In genomic region chr11:65376138-65376713, GRCh38 we compare ENCODE assay signal across 2 cellular contexts.
TF ChIP-seq lines count a peak whose summit lies in the region.

No MANE protein-coding gene starts in this region.

TF ChIP-seq in HEK293, 187 proteins besides CTCF, POLR2A, EP300 and RAD21:
- no peak for TF ChIP-seq ZNF302 (tag by site-specific recombination; IDR thresholded peaks at IDR 0.05; ENCODE audit: low read depth)
- TF ChIP-seq GLIS1 (tag by site-specific recombination; IDR thresholded peaks at IDR 0.05) = peak; percentile 54
- no peak for TF ChIP-seq ZNF701 (tag by site-specific recombination; IDR thresholded peaks at IDR 0.05)
- TF ChIP-seq ZNF639 (tag by site-specific recombination; IDR thresholded peaks at IDR 0.05) = no peak
- TF ChIP-seq ZNF830 (tag by site-specific recombination; IDR thresholded peaks at IDR 0.05; ENCODE audit: low read depth) = no peak
- TF ChIP-seq SCRT2 (tag by site-specific recombination; IDR thresholded peaks at IDR 0.05) = peak; percentile 45; the same call in 1 of the 2 replicates
- TF ChIP-seq ZBTB20 (tag by site-specific recombination; IDR thresholded peaks at IDR 0.05) = no peak
- TF ChIP-seq BCL6B (tag by site-specific recombination; IDR thresholded peaks at IDR 0.05) = no peak
- no peak for TF ChIP-seq ZNF768 (tag by site-specific recombination; IDR thresholded peaks at IDR 0.05)

TF ChIP-seq in K562, 482 proteins besides CTCF, POLR2A, EP300 and RAD21:
- TF ChIP-seq ZNF668 (CRISPR knock-in tag; IDR thresholded peaks at IDR 0.05) (no peak), ATF3 (IDR thresholded peaks at IDR 0.05) (no peak), ATF3 (CRISPR knock-in tag; conservative IDR thresholded peaks at IDR 0.05) (no peak), SETDB1 (IDR thresholded peaks at IDR 0.05; ENCODE audit: low read length) (no peak), POLR2G (IDR thresholded peaks at IDR 0.05; ENCODE audit: low read depth, low read length) (0 out of 2 replicates have a peak, but pooled peaks have one; percentile 1), THRB (CRISPR knock-in tag; conservative IDR thresholded peaks at IDR 0.05) (no peak), FOXK2 (conservative IDR thresholded peaks at IDR 0.05 in 1 of 2, IDR thresholded peaks at IDR 0.05 in 1 of 2; ENCODE audit: low read depth in 2 of 2) (no peak), RUNX1 (IDR thresholded peaks at IDR 0.05; ENCODE audit: low read depth) (no peak)
